2 cellular contexts compared by ENCODE assay signal in the genomic region with DNA sequence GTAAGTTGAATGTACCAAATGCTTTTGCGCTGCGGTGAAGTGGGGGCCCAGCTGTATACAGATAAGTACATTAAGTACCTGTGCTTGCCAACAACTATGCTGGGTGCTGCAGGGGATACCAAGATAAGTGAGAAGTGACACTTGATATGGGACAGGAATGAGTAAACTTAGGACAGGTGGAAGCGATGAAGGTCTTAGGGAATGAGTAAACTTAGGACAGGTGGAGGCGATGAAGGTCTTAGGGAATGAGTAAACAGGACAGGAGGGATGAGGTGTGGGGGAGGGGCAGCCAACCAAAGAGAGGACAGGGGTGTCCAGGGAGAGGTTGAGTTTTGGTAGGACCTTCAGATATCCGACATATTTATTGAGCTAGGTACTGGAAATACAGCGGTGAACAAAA.
TF ChIP-seq lines count a peak whose summit lies in the region.

No MANE protein-coding gene starts in this region.

TF ChIP-seq in A549, 52 proteins besides CTCF, POLR2A, EP300 and RAD21:
- no peak for TF ChIP-seq HOXA7 (CRISPR knock-in tag; IDR thresholded peaks at IDR 0.05)
- TF ChIP-seq, protein P1, sequence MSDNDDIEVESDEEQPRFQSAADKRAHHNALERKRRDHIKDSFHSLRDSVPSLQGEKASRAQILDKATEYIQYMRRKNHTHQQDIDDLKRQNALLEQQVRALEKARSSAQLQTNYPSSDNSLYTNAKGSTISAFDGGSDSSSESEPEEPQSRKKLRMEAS (IDR thresholded peaks at IDR 0.05), result no peak
- TF ChIP-seq HOXB5 (CRISPR knock-in tag; IDR thresholded peaks at IDR 0.05), result no peak
- no peak for TF ChIP-seq MAZ (IDR thresholded peaks at IDR 0.05; ENCODE audit: borderline replicate concordance, low read depth, low read length)
- no peak for TF ChIP-seq FOSB (CRISPR knock-in tag; IDR thresholded peaks at IDR 0.05)
- TF ChIP-seq NPAS2 (CRISPR knock-in tag; IDR thresholded peaks at IDR 0.05; ENCODE audit: borderline replicate concordance), result no peak
- no peak for TF ChIP-seq ZSCAN20 (CRISPR knock-in tag; IDR thresholded peaks at IDR 0.05)
- no peak for TF ChIP-seq MYC (IDR thresholded peaks at IDR 0.05; ENCODE audit: borderline replicate concordance, low read length)
- no peak for TF ChIP-seq CHD2 (IDR thresholded peaks at IDR 0.05; ENCODE audit: low read length, partially characterized antibody)
- no peak for TF ChIP-seq TFCP2L1 (CRISPR knock-in tag; IDR thresholded peaks at IDR 0.05)
- TF ChIP-seq ESRRA (IDR thresholded peaks at IDR 0.05; ENCODE audit: borderline replicate concordance, low read length), result no peak
- no peak for TF ChIP-seq POLR2AphosphoS2 (conservative IDR thresholded peaks at IDR 0.05; ENCODE audit: low read length)
- TF ChIP-seq, protein P2, sequence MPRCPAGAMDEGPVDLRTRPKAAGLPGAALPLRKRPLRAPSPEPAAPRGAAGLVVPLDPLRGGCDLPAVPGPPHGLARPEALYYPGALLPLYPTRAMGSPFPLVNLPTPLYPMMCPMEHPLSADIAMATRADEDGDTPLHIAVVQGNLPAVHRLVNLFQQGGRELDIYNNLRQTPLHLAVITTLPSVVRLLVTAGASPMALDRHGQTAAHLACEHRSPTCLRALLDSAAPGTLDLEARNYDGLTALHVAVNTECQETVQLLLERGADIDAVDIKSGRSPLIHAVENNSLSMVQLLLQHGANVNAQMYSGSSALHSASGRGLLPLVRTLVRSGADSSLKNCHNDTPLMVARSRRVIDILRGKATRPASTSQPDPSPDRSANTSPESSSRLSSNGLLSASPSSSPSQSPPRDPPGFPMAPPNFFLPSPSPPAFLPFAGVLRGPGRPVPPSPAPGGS (IDR thresholded peaks at IDR 0.05), result no peak
- no peak for TF ChIP-seq NR3C1 (IDR thresholded peaks at IDR 0.05)
- TF ChIP-seq, protein P3, sequence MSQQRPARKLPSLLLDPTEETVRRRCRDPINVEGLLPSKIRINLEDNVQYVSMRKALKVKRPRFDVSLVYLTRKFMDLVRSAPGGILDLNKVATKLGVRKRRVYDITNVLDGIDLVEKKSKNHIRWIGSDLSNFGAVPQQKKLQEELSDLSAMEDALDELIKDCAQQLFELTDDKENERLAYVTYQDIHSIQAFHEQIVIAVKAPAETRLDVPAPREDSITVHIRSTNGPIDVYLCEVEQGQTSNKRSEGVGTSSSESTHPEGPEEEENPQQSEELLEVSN (IDR thresholded peaks at IDR 0.05; ENCODE audit: borderline replicate concordance, low read depth), result no peak
- TF ChIP-seq RFX5 (IDR thresholded peaks at IDR 0.05), result no peak
- TF ChIP-seq, protein P4, sequence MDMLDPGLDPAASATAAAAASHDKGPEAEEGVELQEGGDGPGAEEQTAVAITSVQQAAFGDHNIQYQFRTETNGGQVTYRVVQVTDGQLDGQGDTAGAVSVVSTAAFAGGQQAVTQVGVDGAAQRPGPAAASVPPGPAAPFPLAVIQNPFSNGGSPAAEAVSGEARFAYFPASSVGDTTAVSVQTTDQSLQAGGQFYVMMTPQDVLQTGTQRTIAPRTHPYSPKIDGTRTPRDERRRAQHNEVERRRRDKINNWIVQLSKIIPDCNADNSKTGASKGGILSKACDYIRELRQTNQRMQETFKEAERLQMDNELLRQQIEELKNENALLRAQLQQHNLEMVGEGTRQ (IDR thresholded peaks at IDR 0.05), result no peak
- no peak for TF ChIP-seq CEBPB (IDR thresholded peaks at IDR 0.05)
TF ChIP-seq in A549: peak in this region for 0.

TF ChIP-seq in GM23338, 12 proteins besides CTCF, POLR2A, EP300 and RAD21:
- no peak for TF ChIP-seq STAT1 (IDR thresholded peaks at IDR 0.05; ENCODE audit: unreplicated experiment)
- TF ChIP-seq ZNF114 (CRISPR knock-in tag; IDR thresholded peaks at IDR 0.05), result no peak
- TF ChIP-seq EZH2phosphoT487 (IDR thresholded peaks at IDR 0.05; ENCODE audit: unreplicated experiment), result no peak
- no peak for TF ChIP-seq EZH2 (IDR thresholded peaks at IDR 0.05; ENCODE audit: low read depth, unreplicated experiment)
- TF ChIP-seq, protein P5, sequence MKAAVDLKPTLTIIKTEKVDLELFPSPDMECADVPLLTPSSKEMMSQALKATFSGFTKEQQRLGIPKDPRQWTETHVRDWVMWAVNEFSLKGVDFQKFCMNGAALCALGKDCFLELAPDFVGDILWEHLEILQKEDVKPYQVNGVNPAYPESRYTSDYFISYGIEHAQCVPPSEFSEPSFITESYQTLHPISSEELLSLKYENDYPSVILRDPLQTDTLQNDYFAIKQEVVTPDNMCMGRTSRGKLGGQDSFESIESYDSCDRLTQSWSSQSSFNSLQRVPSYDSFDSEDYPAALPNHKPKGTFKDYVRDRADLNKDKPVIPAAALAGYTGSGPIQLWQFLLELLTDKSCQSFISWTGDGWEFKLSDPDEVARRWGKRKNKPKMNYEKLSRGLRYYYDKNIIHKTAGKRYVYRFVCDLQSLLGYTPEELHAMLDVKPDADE (IDR thresholded peaks at IDR 0.05), result no peak
- TF ChIP-seq JUNB (IDR thresholded peaks at IDR 0.05; ENCODE audit: unreplicated experiment), result no peak
- TF ChIP-seq NANOG (IDR thresholded peaks at IDR 0.05; ENCODE audit: borderline replicate concordance), result no peak
- no peak for TF ChIP-seq POLR2AphosphoS5 (IDR thresholded peaks at IDR 0.05; ENCODE audit: low read depth)
- no peak for TF ChIP-seq ZNF331 (CRISPR knock-in tag; IDR thresholded peaks at IDR 0.05; ENCODE audit: low read depth)
- TF ChIP-seq, protein P6, sequence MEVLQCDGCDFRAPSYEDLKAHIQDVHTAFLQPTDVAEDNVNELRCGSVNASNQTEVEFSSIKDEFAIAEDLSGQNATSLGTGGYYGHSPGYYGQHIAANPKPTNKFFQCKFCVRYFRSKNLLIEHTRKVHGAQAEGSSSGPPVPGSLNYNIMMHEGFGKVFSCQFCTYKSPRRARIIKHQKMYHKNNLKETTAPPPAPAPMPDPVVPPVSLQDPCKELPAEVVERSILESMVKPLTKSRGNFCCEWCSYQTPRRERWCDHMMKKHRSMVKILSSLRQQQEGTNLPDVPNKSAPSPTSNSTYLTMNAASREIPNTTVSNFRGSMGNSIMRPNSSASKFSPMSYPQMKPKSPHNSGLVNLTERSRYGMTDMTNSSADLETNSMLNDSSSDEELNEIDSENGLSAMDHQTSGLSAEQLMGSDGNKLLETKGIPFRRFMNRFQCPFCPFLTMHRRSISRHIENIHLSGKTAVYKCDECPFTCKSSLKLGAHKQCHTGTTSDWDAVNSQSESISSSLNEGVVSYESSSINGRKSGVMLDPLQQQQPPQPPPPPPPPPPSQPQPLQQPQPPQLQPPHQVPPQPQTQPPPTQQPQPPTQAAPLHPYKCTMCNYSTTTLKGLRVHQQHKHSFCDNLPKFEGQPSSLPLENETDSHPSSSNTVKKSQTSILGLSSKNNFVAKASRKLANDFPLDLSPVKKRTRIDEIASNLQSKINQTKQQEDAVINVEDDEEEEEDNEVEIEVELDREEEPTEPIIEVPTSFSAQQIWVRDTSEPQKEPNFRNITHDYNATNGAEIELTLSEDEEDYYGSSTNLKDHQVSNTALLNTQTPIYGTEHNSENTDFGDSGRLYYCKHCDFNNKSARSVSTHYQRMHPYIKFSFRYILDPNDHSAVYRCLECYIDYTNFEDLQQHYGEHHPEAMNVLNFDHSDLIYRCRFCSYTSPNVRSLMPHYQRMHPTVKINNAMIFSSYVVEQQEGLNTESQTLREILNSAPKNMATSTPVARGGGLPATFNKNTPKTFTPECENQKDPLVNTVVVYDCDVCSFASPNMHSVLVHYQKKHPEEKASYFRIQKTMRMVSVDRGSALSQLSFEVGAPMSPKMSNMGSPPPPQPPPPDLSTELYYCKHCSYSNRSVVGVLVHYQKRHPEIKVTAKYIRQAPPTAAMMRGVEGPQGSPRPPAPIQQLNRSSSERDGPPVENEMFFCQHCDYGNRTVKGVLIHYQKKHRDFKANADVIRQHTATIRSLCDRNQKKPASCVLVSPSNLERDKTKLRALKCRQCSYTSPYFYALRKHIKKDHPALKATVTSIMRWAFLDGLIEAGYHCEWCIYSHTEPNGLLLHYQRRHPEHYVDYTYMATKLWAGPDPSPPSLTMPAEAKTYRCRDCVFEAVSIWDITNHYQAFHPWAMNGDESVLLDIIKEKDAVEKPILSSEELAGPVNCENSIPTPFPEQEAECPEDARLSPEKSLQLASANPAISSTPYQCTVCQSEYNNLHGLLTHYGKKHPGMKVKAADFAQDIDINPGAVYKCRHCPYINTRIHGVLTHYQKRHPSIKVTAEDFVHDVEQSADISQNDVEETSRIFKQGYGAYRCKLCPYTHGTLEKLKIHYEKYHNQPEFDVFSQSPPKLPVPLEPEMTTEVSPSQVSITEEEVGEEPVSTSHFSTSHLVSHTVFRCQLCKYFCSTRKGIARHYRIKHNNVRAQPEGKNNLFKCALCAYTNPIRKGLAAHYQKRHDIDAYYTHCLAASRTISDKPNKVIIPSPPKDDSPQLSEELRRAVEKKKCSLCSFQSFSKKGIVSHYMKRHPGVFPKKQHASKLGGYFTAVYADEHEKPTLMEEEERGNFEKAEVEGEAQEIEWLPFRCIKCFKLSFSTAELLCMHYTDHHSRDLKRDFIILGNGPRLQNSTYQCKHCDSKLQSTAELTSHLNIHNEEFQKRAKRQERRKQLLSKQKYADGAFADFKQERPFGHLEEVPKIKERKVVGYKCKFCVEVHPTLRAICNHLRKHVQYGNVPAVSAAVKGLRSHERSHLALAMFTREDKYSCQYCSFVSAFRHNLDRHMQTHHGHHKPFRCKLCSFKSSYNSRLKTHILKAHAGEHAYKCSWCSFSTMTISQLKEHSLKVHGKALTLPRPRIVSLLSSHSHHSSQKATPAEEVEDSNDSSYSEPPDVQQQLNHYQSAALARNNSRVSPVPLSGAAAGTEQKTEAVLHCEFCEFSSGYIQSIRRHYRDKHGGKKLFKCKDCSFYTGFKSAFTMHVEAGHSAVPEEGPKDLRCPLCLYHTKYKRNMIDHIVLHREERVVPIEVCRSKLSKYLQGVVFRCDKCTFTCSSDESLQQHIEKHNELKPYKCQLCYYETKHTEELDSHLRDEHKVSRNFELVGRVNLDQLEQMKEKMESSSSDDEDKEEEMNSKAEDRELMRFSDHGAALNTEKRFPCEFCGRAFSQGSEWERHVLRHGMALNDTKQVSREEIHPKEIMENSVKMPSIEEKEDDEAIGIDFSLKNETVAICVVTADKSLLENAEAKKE (CRISPR knock-in tag; IDR thresholded peaks at IDR 0.05), result no peak
- TF ChIP-seq, protein P7, sequence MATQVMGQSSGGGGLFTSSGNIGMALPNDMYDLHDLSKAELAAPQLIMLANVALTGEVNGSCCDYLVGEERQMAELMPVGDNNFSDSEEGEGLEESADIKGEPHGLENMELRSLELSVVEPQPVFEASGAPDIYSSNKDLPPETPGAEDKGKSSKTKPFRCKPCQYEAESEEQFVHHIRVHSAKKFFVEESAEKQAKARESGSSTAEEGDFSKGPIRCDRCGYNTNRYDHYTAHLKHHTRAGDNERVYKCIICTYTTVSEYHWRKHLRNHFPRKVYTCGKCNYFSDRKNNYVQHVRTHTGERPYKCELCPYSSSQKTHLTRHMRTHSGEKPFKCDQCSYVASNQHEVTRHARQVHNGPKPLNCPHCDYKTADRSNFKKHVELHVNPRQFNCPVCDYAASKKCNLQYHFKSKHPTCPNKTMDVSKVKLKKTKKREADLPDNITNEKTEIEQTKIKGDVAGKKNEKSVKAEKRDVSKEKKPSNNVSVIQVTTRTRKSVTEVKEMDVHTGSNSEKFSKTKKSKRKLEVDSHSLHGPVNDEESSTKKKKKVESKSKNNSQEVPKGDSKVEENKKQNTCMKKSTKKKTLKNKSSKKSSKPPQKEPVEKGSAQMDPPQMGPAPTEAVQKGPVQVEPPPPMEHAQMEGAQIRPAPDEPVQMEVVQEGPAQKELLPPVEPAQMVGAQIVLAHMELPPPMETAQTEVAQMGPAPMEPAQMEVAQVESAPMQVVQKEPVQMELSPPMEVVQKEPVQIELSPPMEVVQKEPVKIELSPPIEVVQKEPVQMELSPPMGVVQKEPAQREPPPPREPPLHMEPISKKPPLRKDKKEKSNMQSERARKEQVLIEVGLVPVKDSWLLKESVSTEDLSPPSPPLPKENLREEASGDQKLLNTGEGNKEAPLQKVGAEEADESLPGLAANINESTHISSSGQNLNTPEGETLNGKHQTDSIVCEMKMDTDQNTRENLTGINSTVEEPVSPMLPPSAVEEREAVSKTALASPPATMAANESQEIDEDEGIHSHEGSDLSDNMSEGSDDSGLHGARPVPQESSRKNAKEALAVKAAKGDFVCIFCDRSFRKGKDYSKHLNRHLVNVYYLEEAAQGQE (IDR thresholded peaks at IDR 0.05; ENCODE audit: unreplicated experiment), result no peak
- TF ChIP-seq CREB1 (CRISPR knock-in tag; IDR thresholded peaks at IDR 0.05; ENCODE audit: low read depth), result no peak
